ENCODE assay signal across 8 cellular contexts in genomic region chrX:37825225-37825842, GRCh38. TPM values are rescaled to one million over a fixed set of nuclear protein-coding genes. Genes with fewer than 3 reads are reported as not detected.
DNase-seq lines count a peak whose midpoint lies in the region; ATAC-seq and TF ChIP-seq lines count a peak whose summit lies in the region.

No MANE protein-coding gene starts in this region.

- DNase-seq in EH (ENCODE audit: low read depth) (peak; percentile 34), NCI-H1092 (lab: John Stamatoyannopoulos, UW) (peak; percentile 15), epithelial cell of esophagus (ENCODE audit: low read depth) (peak; percentile 39), osteocyte (ENCODE audit: extremely low spot score, unreplicated experiment) (no peak)
- DNase-seq in activated CD4-positive, alpha-beta T cell treated with anti-CD3 and anti-CD28 coated beads, Interleukin-2, amount 50 U/mL, for 4 hours = peak; percentile 33 to 43

- no peaks in the 10 kb centered on the region for H3K36me3 Mint-ChIP-seq in osteocyte (ENCODE audit: unreplicated experiment)

- no peak overlapping the region for H3K4me3 Mint-ChIP-seq in osteocyte (ENCODE audit: unreplicated experiment)

- ATAC-seq in GM21515 (IDR thresholded peaks at IDR 0.05; ENCODE audit: unreplicated experiment) = peak; percentile 81
- no peak for ATAC-seq in HG03565 (IDR thresholded peaks at IDR 0.05; ENCODE audit: unreplicated experiment)
- ATAC-seq in HG02798 (IDR thresholded peaks at IDR 0.05; ENCODE audit: poor library complexity, unreplicated experiment) = no peak

- no peaks in the 10 kb centered on the region for H3K4me1 Mint-ChIP-seq in osteocyte (ENCODE audit: unreplicated experiment)

- no peaks in the 10 kb centered on the region for H3K9me3 Mint-ChIP-seq in osteocyte (ENCODE audit: unreplicated experiment)

- no peak overlapping the region for H3K4me3 ChIP-seq in epithelial cell of esophagus (ENCODE audit: low read length)

- H3K27ac Mint-ChIP-seq in osteocyte (ENCODE audit: unreplicated experiment) = no peak overlapping the region

- H3K27me3 Mint-ChIP-seq in osteocyte (ENCODE audit: unreplicated experiment) = peaks cover 4% of the 10 kb centered on the region

- TF ChIP-seq CTCF in epithelial cell of esophagus (IDR thresholded peaks at IDR 0.05; ENCODE audit: insufficient read depth, low read depth, low read length, missing control alignments) = peak; percentile 91
- TF ChIP-seq CTCF in osteocyte (IDR thresholded peaks at IDR 0.05) = peak; percentile 75

RNA-seq across cellular contexts. Expression of gene DYNLT3, which starts 22.0 kb away (rescaled TPM):
- 27.5 and 28.0 TPM in 2 replicates for total RNA-seq in osteocyte

RNA-seq across cellular contexts. Expression of gene CYBB, which starts 45.5 kb away (rescaled TPM):
- total RNA-seq in osteocyte = not detected in 2 replicates
